In the genomic region with DNA sequence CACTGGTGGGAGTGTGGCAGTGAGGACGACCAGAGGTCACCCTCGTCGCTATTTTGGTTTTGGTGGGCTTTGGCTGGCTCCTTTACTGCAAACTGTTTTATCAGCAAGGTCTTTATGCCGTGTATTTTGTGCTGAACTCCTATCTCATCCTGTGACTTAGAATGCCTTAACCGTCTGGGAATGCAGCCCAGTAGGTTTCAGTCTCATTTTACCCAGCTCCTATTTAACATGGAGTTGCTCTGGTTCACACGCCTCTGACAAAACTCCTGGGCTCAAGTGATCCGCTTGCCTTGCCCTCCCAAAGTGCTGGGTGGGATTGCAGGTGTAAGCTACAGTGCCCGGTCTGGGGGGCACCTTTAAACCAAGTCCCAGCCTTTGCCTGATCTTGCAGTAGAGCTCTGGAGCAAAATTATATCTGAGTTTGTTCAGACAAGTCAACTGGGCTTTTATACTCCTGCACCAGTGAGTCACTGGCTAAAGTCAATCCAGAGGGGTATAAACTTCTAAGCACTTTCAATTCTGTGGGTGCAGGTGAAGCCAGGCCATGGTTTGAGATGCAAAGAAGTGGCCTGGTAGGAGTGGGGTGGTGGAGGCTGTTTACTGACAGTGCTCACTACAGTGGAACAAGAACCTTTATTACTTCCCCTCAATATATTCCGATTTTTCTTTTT, we compare ENCODE assay signal across 1 cellular context.
TF ChIP-seq lines count a peak whose summit lies in the region.

No MANE protein-coding gene starts in this region.

TF ChIP-seq in IMR-90, 13 proteins besides CTCF, POLR2A, EP300 and RAD21:
- TF ChIP-seq MAFK (IDR thresholded peaks at IDR 0.05; ENCODE audit: low read depth, low read length): no peak
- no peak for TF ChIP-seq CEBPB (IDR thresholded peaks at IDR 0.05; ENCODE audit: low read depth, low read length)
- no peak for TF ChIP-seq MAZ (IDR thresholded peaks at IDR 0.05; ENCODE audit: borderline replicate concordance, low read depth, low read length)
- TF ChIP-seq SMC3 (IDR thresholded peaks at IDR 0.05; ENCODE audit: low read depth, low read length): no peak
- TF ChIP-seq BHLHE40 (IDR thresholded peaks at IDR 0.05; ENCODE audit: low read depth, low read length): no peak
- no peak for TF ChIP-seq NFE2L2 (IDR thresholded peaks at IDR 0.05; ENCODE audit: low read depth, low read length)
- TF ChIP-seq, protein P1, sequence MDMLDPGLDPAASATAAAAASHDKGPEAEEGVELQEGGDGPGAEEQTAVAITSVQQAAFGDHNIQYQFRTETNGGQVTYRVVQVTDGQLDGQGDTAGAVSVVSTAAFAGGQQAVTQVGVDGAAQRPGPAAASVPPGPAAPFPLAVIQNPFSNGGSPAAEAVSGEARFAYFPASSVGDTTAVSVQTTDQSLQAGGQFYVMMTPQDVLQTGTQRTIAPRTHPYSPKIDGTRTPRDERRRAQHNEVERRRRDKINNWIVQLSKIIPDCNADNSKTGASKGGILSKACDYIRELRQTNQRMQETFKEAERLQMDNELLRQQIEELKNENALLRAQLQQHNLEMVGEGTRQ (IDR thresholded peaks at IDR 0.05; ENCODE audit: low read depth, low read length): no peak
- no peak for TF ChIP-seq ELK1 (IDR thresholded peaks at IDR 0.05; ENCODE audit: borderline replicate concordance, low read depth, low read length)
- no peak for TF ChIP-seq MXI1 (IDR thresholded peaks at IDR 0.05; ENCODE audit: borderline replicate concordance, low read depth, low read length)
- no peak for TF ChIP-seq RFX5 (IDR thresholded peaks at IDR 0.05; ENCODE audit: low read depth, low read length)
- TF ChIP-seq RCOR1 (IDR thresholded peaks at IDR 0.05; ENCODE audit: insufficient replicate concordance, low read length): no peak
- no peak for TF ChIP-seq FOS (IDR thresholded peaks at IDR 0.05; ENCODE audit: low read depth, low read length)
- TF ChIP-seq CHD1 (IDR thresholded peaks at IDR 0.05; ENCODE audit: low read depth, low read length): no peak
